ENCODE assay signal across 7 cellular contexts in the genomic region with DNA sequence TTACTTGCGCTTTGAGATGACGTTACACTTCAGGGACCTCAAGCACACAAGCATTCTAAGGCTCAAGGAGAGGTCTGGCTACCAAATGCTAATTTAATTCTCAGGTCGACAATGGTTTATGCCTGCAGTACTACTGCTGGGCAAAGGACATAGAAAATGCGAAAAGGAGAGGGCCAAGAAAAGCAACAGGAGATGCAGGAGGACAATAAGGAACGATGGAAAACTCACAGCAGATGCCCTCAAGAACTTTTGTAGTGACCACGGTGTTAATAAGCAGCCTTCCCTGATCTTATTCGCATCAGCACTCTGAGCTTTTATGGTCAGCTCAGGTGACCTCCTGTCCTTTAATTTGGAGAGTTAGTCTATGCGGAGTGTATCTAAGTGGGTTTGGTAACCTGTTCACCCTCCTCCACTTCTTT.
DNase-seq lines count a peak whose midpoint lies in the region; ATAC-seq and TF ChIP-seq lines count a peak whose summit lies in the region.

No MANE protein-coding gene starts in this region.

- TF ChIP-seq CTCF in foreskin keratinocyte (conservative IDR thresholded peaks at IDR 0.05) (no peak), retinal pigment epithelial cell (conservative IDR thresholded peaks at IDR 0.05; ENCODE audit: low read depth, low read length) (no peak)

- peaks cover 30% of the 10 kb centered on the region for H3K4me1 ChIP-seq in foreskin keratinocyte

- H3K27me3 ChIP-seq in foreskin keratinocyte = no peaks in the 10 kb centered on the region

- H3K27ac ChIP-seq in foreskin keratinocyte = peak overlapping the region; percentile 22

- DNase-seq in foreskin keratinocyte = no peak
- DNase-seq in retinal pigment epithelial cell (ENCODE audit: low read depth) = peak; percentile 62
- no peak for DNase-seq in NCI-H1694 (lab: John Stamatoyannopoulos, UW)
- DNase-seq in NCI-H774 (lab: John Stamatoyannopoulos, UW) = no peak

- peak overlapping the region; percentile 48 for H3K4me3 ChIP-seq in retinal pigment epithelial cell (ENCODE audit: low read length)

- peak; percentile 44 for ATAC-seq in GM19023 (IDR thresholded peaks at IDR 0.05; ENCODE audit: unreplicated experiment)
- peak; percentile 37 for ATAC-seq in HG02852 (IDR thresholded peaks at IDR 0.05; ENCODE audit: unreplicated experiment)
- ATAC-seq in SK-N-SH treated with all-trans-retinoic acid at 6 μM for 48 hours = peak; percentile 55
- ATAC-seq in foreskin keratinocyte = peak; percentile 51

TF ChIP-seq in SK-N-SH treated with all-trans-retinoic acid at 6 μM for 48 hours, 23 proteins besides CTCF, POLR2A, EP300 and RAD21:
- TF ChIP-seq ARNTL (CRISPR knock-in tag; IDR thresholded peaks at IDR 0.05; ENCODE audit: borderline replicate concordance, low read depth) (no peak), PPARA (CRISPR knock-in tag; IDR thresholded peaks at IDR 0.05; ENCODE audit: borderline replicate concordance) (0 out of 2 replicates have a peak, but pooled peaks have one; percentile 43)
- TF ChIP-seq, protein P1, sequence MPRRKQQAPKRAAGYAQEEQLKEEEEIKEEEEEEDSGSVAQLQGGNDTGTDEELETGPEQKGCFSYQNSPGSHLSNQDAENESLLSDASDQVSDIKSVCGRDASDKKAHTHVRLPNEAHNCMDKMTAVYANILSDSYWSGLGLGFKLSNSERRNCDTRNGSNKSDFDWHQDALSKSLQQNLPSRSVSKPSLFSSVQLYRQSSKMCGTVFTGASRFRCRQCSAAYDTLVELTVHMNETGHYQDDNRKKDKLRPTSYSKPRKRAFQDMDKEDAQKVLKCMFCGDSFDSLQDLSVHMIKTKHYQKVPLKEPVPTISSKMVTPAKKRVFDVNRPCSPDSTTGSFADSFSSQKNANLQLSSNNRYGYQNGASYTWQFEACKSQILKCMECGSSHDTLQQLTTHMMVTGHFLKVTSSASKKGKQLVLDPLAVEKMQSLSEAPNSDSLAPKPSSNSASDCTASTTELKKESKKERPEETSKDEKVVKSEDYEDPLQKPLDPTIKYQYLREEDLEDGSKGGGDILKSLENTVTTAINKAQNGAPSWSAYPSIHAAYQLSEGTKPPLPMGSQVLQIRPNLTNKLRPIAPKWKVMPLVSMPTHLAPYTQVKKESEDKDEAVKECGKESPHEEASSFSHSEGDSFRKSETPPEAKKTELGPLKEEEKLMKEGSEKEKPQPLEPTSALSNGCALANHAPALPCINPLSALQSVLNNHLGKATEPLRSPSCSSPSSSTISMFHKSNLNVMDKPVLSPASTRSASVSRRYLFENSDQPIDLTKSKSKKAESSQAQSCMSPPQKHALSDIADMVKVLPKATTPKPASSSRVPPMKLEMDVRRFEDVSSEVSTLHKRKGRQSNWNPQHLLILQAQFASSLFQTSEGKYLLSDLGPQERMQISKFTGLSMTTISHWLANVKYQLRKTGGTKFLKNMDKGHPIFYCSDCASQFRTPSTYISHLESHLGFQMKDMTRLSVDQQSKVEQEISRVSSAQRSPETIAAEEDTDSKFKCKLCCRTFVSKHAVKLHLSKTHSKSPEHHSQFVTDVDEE (CRISPR knock-in tag; IDR thresholded peaks at IDR 0.05) = peak; percentile 24; the same call in 1 of the 2 replicates
